Comparison of ENCODE assay signal across 33 cellular contexts in the genomic region with DNA sequence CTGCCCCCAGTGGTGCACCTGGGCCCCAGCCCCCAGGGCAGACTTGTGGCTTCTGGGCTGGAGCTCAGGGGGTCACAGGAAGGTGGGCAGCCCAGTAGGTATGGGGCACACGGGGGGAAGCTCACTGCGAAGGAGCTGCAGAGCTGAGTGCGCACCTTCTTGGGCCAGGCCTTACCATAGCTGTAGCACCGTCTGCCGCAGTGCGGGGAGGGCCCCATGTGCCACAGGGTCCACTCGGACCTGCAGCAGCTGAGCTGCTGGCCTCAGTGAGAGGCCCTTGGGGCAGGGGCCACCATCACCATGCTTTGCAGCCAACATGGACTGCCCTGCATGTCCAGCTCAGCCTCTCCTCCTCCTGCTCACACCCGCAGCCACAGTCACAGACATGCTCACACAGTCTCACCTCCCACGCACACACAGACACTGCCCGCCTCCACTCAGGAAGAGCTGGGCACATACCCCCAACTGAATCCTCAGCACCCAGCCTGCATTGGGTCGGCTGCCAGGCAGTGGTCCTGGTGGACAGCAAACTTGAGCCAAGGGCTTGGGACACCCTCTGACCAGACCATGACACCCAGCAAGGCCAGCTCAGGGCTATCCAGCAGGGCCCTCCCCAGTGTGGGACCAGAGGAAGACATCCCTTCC. TPM values are rescaled to one million over a fixed set of nuclear protein-coding genes. Genes with fewer than 3 reads are reported as not detected.
DNase-seq lines count a peak whose midpoint lies in the region; ATAC-seq and TF ChIP-seq lines count a peak whose summit lies in the region.
"Had no signal": no experiment of that assay in that cellular context is flagged by ENCODE, and none has a peak within 500 bp of the region (broad histone marks: within the 10 kb centered on the region; RNA-seq: fewer than 3 reads in every experiment).

No MANE protein-coding gene starts in this region.

- H4K20me1 ChIP-seq in BLaER1 treated with 17β-estradiol and CSF1 and Interleukin-3, amounts not matched to agents 10 nM and 100 nM = peaks cover 6 to 83% (median 46%) of the 10 kb centered on the region in 11 experiments; a peak in 20 of 22 replicates
- H4K20me1 ChIP-seq in osteoblast (ENCODE audit: insufficient read depth, low read length) = peaks cover 8% of the 10 kb centered on the region

- H3K27me3 Mint-ChIP-seq in activated T-helper 2 cell treated with anti-CD3 and anti-CD28 coated beads, Interferon-gamma antibody, Interleukin-2, Interleukin-4, amounts not matched to agents 10 μg/mL and 5 μg/mL and 100 μg/mL, durations not matched to agents 14 hours and 24 hours and 36 hours (ENCODE audit: low read depth) = peaks cover 28% of the 10 kb centered on the region

- no peaks in the 10 kb centered on the region for H3K36me3 ChIP-seq in BLaER1 treated with 17β-estradiol and CSF1 and Interleukin-3, amounts not matched to agents 10 nM and 100 nM
- no peaks in the 10 kb centered on the region for H3K36me3 ChIP-seq in osteoblast (ENCODE audit: insufficient read depth, low read length)
- H3K36me3 ChIP-seq: BE2C, breast epithelium, colonic mucosa, left ventricle myocardium inferior, suprapubic skin had no signal

- peaks cover 0 to 17% (median 0%) of the 10 kb centered on the region in 11 experiments; a peak in 8 of 22 replicates for H3K9me3 ChIP-seq in BLaER1 treated with 17β-estradiol and CSF1 and Interleukin-3, amounts not matched to agents 10 nM and 100 nM (replicated peaks in 1 of 11)
- H3K9me3 ChIP-seq in osteoblast (ENCODE audit: low read depth, low read length) = no peaks in the 10 kb centered on the region
- H3K9me3 ChIP-seq: BE2C, breast epithelium, colonic mucosa, left ventricle myocardium inferior, suprapubic skin had no signal

- peaks cover 37 to 53% (median 44%) of the 10 kb centered on the region in 11 experiments for H3K27me3 ChIP-seq in BLaER1 treated with 17β-estradiol and CSF1 and Interleukin-3, amounts not matched to agents 10 nM and 100 nM
- H3K27me3 ChIP-seq in osteoblast (ENCODE audit: insufficient read depth, low read length) = peaks cover 37% of the 10 kb centered on the region

- peaks cover 1% of the 10 kb centered on the region for H3K4me1 Mint-ChIP-seq in activated T-helper 2 cell treated with anti-CD3 and anti-CD28 coated beads, Interferon-gamma antibody, Interleukin-2, Interleukin-4, amounts not matched to agents 10 μg/mL and 5 μg/mL and 100 μg/mL, durations not matched to agents 14 hours and 24 hours and 36 hours (ENCODE audit: low read depth)
- H3K4me1 Mint-ChIP-seq in stimulated activated effector memory CD8-positive, alpha-beta T cell treated with anti-CD3 and anti-CD28 coated beads, Interleukin-12 subunit alpha, Interleukin-12 subunit beta, amount 100 ng/mL, for 72 hours = peaks cover 28% of the 10 kb centered on the region

- H3K4me3 ChIP-seq in BLaER1 treated with 17β-estradiol and CSF1 and Interleukin-3, amounts not matched to agents 10 nM and 100 nM = no peak overlapping the region
- H3K4me3 ChIP-seq in osteoblast (ENCODE audit: insufficient read depth, low read length) = no peak overlapping the region
- H3K4me3 ChIP-seq: breast epithelium, colonic mucosa, GM12878, left ventricle myocardium inferior, PC-9, SK-N-MC, suprapubic skin had no signal

- peak overlapping the region; percentile 95 to 99 (median 97); a peak in 19 of 22 replicates for H3K4me2 ChIP-seq in BLaER1 treated with 17β-estradiol and CSF1 and Interleukin-3, amounts not matched to agents 10 nM and 100 nM
- no peak overlapping the region for H3K4me2 ChIP-seq in osteoblast (ENCODE audit: insufficient read depth, low read length)
- H3K4me2 ChIP-seq: PC-9 had no signal

- no peaks in the 10 kb centered on the region for H3K36me3 Mint-ChIP-seq in activated T-helper 2 cell treated with anti-CD3 and anti-CD28 coated beads, Interferon-gamma antibody, Interleukin-2, Interleukin-4, amounts not matched to agents 10 μg/mL and 5 μg/mL and 100 μg/mL, durations not matched to agents 14 hours and 24 hours and 36 hours (ENCODE audit: low read depth)
- H3K36me3 Mint-ChIP-seq in stimulated activated effector memory CD8-positive, alpha-beta T cell treated with anti-CD3 and anti-CD28 coated beads, Interleukin-12 subunit alpha, Interleukin-12 subunit beta, amount 100 ng/mL, for 72 hours = peaks cover 10% of the 10 kb centered on the region
- H3K36me3 Mint-ChIP-seq: immature natural killer cell; stimulated activated memory B cell treated with anti-CD40 and anti-IgM and Interleukin-4, amounts not matched to agents 10 μg/mL and 1 μg/mL and 100 μg/mL, for 72 hours had no signal

- TF ChIP-seq CTCF in osteoblast (IDR thresholded peaks at IDR 0.05; ENCODE audit: extremely low read depth, low read depth, low read length) = no peak

- peaks cover 39 to 65% (median 52%) of the 10 kb centered on the region in 10 experiments for H3K4me1 ChIP-seq in BLaER1 treated with 17β-estradiol and CSF1 and Interleukin-3, amounts not matched to agents 10 nM and 100 nM
- H3K4me1 ChIP-seq in osteoblast (ENCODE audit: insufficient read depth, low read length) = no peaks in the 10 kb centered on the region
- H3K4me1 ChIP-seq: BE2C had no signal

- peak overlapping the region; percentile 21 for H3K27ac Mint-ChIP-seq in activated T-helper 2 cell treated with anti-CD3 and anti-CD28 coated beads, Interferon-gamma antibody, Interleukin-2, Interleukin-4, amounts not matched to agents 10 μg/mL and 5 μg/mL and 100 μg/mL, durations not matched to agents 14 hours and 24 hours and 36 hours
- H3K27ac Mint-ChIP-seq in stimulated activated effector memory CD8-positive, alpha-beta T cell treated with anti-CD3 and anti-CD28 coated beads, Interleukin-12 subunit alpha, Interleukin-12 subunit beta, amount 100 ng/mL, for 72 hours = no peak overlapping the region
- H3K27ac Mint-ChIP-seq: activated CD4-positive, alpha-beta memory T cell treated with anti-CD3 and anti-CD28 coated beads, Interleukin-2, amount 10 ng/mL, durations not matched to agents 7 days and 5 days; activated naive CD4-positive, alpha-beta T cell treated with anti-CD3 and anti-CD28 coated beads for 36 hours; immature natural killer cell; stimulated activated memory B cell treated with anti-CD40 and anti-IgM and Interleukin-4, amounts not matched to agents 10 μg/mL and 1 μg/mL and 100 μg/mL, for 72 hours had no signal

- H3K9ac ChIP-seq in BLaER1 treated with 17β-estradiol and CSF1 and Interleukin-3, amounts not matched to agents 10 nM and 100 nM = peak overlapping the region in 2 of 11 experiments; percentile 23 to 34; a peak in 1 of 22 replicates

- no peaks in the 10 kb centered on the region for H3K79me2 ChIP-seq in osteoblast (ENCODE audit: insufficient read depth, low read length)

- intact Hi-C loops in activated T-helper 2 cell treated with anti-CD3 and anti-CD28 coated beads, Interferon-gamma antibody, Interleukin-2, Interleukin-4, amounts not matched to agents 10 μg/mL and 5 μg/mL and 100 μg/mL, durations not matched to agents 14 hours and 24 hours and 36 hours (cut with micrococcal nuclease) = loop anchor here (5.0 kb wide), 1 partner anchor 123 kb away; no protein-coding TSS in a partner anchor

- no peak overlapping the region for H3K27ac ChIP-seq in BLaER1 treated with 17β-estradiol and CSF1 and Interleukin-3, amounts not matched to agents 10 nM and 100 nM
- H3K27ac ChIP-seq in osteoblast (ENCODE audit: low read depth, low read length) = no peak overlapping the region
- H3K27ac ChIP-seq: breast epithelium, colonic mucosa, epithelial cell of prostate, HL-60, left ventricle myocardium inferior, PC-9, SK-N-MC, suprapubic skin had no signal

- H2AFZ ChIP-seq in osteoblast (ENCODE audit: low read length) = no peak overlapping the region
- H2AFZ ChIP-seq: PC-9 had no signal

- no peak overlapping the region for H3K4me3 Mint-ChIP-seq in activated T-helper 2 cell treated with anti-CD3 and anti-CD28 coated beads, Interferon-gamma antibody, Interleukin-2, Interleukin-4, amounts not matched to agents 10 μg/mL and 5 μg/mL and 100 μg/mL, durations not matched to agents 14 hours and 24 hours and 36 hours (ENCODE audit: low read depth)
- no peak overlapping the region for H3K4me3 Mint-ChIP-seq in stimulated activated effector memory CD8-positive, alpha-beta T cell treated with anti-CD3 and anti-CD28 coated beads, Interleukin-12 subunit alpha, Interleukin-12 subunit beta, amount 100 ng/mL, for 72 hours
- H3K4me3 Mint-ChIP-seq: activated CD4-positive, alpha-beta memory T cell treated with anti-CD3 and anti-CD28 coated beads, Interleukin-2, amount 10 ng/mL, durations not matched to agents 7 days and 5 days; activated naive CD4-positive, alpha-beta T cell treated with anti-CD3 and anti-CD28 coated beads for 36 hours had no signal

- H3K9me3 Mint-ChIP-seq in activated T-helper 2 cell treated with anti-CD3 and anti-CD28 coated beads, Interferon-gamma antibody, Interleukin-2, Interleukin-4, amounts not matched to agents 10 μg/mL and 5 μg/mL and 100 μg/mL, durations not matched to agents 14 hours and 24 hours and 36 hours = no peaks in the 10 kb centered on the region
- H3K9me3 Mint-ChIP-seq in stimulated activated effector memory CD8-positive, alpha-beta T cell treated with anti-CD3 and anti-CD28 coated beads, Interleukin-12 subunit alpha, Interleukin-12 subunit beta, amount 100 ng/mL, for 72 hours = no peaks in the 10 kb centered on the region
- H3K9me3 Mint-ChIP-seq: activated naive CD4-positive, alpha-beta T cell treated with anti-CD3 and anti-CD28 coated beads for 36 hours; immature natural killer cell; stimulated activated memory B cell treated with anti-CD40 and anti-IgM and Interleukin-4, amounts not matched to agents 10 μg/mL and 1 μg/mL and 100 μg/mL, for 72 hours had no signal

- DNase-seq in activated T-helper 2 cell treated with anti-CD3 and anti-CD28 coated beads, Interferon-gamma antibody, Interleukin-2, Interleukin-4, amounts not matched to agents 10 μg/mL and 5 μg/mL and 100 μg/mL, durations not matched to agents 14 hours and 24 hours and 36 hours (ENCODE audit: low spot score) = no peak
- DNase-seq in inferior parietal cortex (ENCODE audit: extremely low spot score) (peak; percentile 37), osteoblast (ENCODE audit: insufficient read length, low spot score, missing footprints) (no peak), NCI-H748 treated with DMSO at 0.1 percent for 48 hours (lab: John Stamatoyannopoulos, UW) (no peak)
- DNase-seq in stimulated activated effector memory CD8-positive, alpha-beta T cell treated with anti-CD3 and anti-CD28 coated beads, Interleukin-12 subunit alpha, Interleukin-12 subunit beta, amount 100 ng/mL, for 72 hours (ENCODE audit: low spot score in 2 of 2) = no peak
- DNase-seq: activated CD4-positive, alpha-beta memory T cell treated with anti-CD3 and anti-CD28 coated beads, Interleukin-2, amount 10 ng/mL, durations not matched to agents 7 days and 5 days; activated CD4-positive, CD25-positive, alpha-beta regulatory T cell treated with anti-CD3 and anti-CD28 coated beads, Interleukin-2, amount 50 U/mL, for 72 hours; activated CD8-positive, alpha-beta memory T cell treated with anti-CD3 and anti-CD28 coated beads, Interleukin-2, amount 50 U/mL, for 4 hours; activated naive CD4-positive, alpha-beta T cell treated with anti-CD3 and anti-CD28 coated beads for 36 hours; amniotic stem cell; BE2C; colonic mucosa; effector memory CD4-positive, alpha-beta T cell; EL; GOT3; immature natural killer cell; left ventricle myocardium inferior; mesendoderm; MM.1S; NCI-H2029 treated with DMSO at 0.1 percent for 48 hours; NCI-H526 treated with DMSO at 0.1 percent for 48 hours; PC-9; T-helper 2 cell had no signal

- peak; percentile 14 for ATAC-seq in stimulated activated effector memory CD8-positive, alpha-beta T cell treated with anti-CD3 and anti-CD28 coated beads, Interleukin-12 subunit alpha, Interleukin-12 subunit beta, amount 100 ng/mL, for 72 hours
- ATAC-seq in GM18870 (IDR thresholded peaks at IDR 0.05; ENCODE audit: unreplicated experiment) = no peak
- ATAC-seq: GM12878; stimulated activated memory B cell treated with anti-CD40 and anti-IgM and Interleukin-4, amounts not matched to agents 10 μg/mL and 1 μg/mL and 100 μg/mL, for 72 hours had no signal

RNA-seq across cellular contexts. Expression of a gene that starts 35.3 kb away (rescaled TPM):
- total RNA-seq in activated T-helper 2 cell treated with anti-CD3 and anti-CD28 coated beads, Interferon-gamma antibody, Interleukin-2, Interleukin-4, amounts not matched to agents 10 μg/mL and 5 μg/mL and 100 μg/mL, durations not matched to agents 14 hours and 24 hours and 36 hours = 43.7 and 44.7 TPM in 2 replicates
- total RNA-seq in osteoblast = 23.9 and 26.8 TPM in 2 replicates

RNA-seq across cellular contexts. Expression of a gene that starts 55.0 kb away (rescaled TPM):
- total RNA-seq in activated T-helper 2 cell treated with anti-CD3 and anti-CD28 coated beads, Interferon-gamma antibody, Interleukin-2, Interleukin-4, amounts not matched to agents 10 μg/mL and 5 μg/mL and 100 μg/mL, durations not matched to agents 14 hours and 24 hours and 36 hours = not detected in 2 replicates
- total RNA-seq in osteoblast = under 0.01 and 0.29 TPM in 2 replicates
- total RNA-seq: activated CD4-positive, alpha-beta memory T cell treated with anti-CD3 and anti-CD28 coated beads, Interleukin-2, amount 10 ng/mL, durations not matched to agents 7 days and 5 days; activated naive CD4-positive, alpha-beta T cell treated with anti-CD3 and anti-CD28 coated beads for 36 hours; colonic mucosa; GM12878; PC-9; skeletal muscle tissue had no signal
